1 cellular context compared by ENCODE assay signal in the genomic region with DNA sequence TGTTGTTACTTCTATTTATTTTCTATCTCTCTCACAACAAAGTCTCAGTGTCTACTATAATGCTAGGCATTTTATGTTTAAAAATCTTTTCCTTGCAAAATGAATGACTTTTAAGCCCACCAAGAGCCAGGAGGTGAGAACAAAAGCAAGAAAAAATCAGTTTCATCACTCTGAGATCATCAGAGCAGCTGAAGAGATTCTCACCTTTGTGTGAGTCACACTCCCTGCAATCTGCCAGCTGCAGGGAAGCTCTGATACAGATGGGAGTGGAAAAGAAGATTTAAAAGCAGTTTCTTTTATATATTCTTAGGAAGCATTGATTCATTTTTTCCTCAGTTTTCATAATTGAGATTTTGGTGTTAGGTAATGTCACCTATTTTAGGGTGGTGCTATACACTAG.
TF ChIP-seq lines count a peak whose summit lies in the region.

No MANE protein-coding gene starts in this region.

TF ChIP-seq in GM23338, 12 proteins besides CTCF, POLR2A, EP300 and RAD21 (continued from another document):
- TF ChIP-seq, protein P1, sequence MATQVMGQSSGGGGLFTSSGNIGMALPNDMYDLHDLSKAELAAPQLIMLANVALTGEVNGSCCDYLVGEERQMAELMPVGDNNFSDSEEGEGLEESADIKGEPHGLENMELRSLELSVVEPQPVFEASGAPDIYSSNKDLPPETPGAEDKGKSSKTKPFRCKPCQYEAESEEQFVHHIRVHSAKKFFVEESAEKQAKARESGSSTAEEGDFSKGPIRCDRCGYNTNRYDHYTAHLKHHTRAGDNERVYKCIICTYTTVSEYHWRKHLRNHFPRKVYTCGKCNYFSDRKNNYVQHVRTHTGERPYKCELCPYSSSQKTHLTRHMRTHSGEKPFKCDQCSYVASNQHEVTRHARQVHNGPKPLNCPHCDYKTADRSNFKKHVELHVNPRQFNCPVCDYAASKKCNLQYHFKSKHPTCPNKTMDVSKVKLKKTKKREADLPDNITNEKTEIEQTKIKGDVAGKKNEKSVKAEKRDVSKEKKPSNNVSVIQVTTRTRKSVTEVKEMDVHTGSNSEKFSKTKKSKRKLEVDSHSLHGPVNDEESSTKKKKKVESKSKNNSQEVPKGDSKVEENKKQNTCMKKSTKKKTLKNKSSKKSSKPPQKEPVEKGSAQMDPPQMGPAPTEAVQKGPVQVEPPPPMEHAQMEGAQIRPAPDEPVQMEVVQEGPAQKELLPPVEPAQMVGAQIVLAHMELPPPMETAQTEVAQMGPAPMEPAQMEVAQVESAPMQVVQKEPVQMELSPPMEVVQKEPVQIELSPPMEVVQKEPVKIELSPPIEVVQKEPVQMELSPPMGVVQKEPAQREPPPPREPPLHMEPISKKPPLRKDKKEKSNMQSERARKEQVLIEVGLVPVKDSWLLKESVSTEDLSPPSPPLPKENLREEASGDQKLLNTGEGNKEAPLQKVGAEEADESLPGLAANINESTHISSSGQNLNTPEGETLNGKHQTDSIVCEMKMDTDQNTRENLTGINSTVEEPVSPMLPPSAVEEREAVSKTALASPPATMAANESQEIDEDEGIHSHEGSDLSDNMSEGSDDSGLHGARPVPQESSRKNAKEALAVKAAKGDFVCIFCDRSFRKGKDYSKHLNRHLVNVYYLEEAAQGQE (IDR thresholded peaks at IDR 0.05; ENCODE audit: unreplicated experiment), result no peak
- TF ChIP-seq EZH2phosphoT487 (IDR thresholded peaks at IDR 0.05; ENCODE audit: unreplicated experiment) (no peak), POLR2AphosphoS5 (IDR thresholded peaks at IDR 0.05; ENCODE audit: low read depth) (no peak), NANOG (IDR thresholded peaks at IDR 0.05; ENCODE audit: borderline replicate concordance) (no peak), EZH2 (IDR thresholded peaks at IDR 0.05; ENCODE audit: low read depth, unreplicated experiment) (no peak), STAT1 (IDR thresholded peaks at IDR 0.05; ENCODE audit: unreplicated experiment) (no peak), ZNF114 (CRISPR knock-in tag; IDR thresholded peaks at IDR 0.05) (no peak), JUNB (IDR thresholded peaks at IDR 0.05; ENCODE audit: unreplicated experiment) (no peak)
- TF ChIP-seq, protein P2, sequence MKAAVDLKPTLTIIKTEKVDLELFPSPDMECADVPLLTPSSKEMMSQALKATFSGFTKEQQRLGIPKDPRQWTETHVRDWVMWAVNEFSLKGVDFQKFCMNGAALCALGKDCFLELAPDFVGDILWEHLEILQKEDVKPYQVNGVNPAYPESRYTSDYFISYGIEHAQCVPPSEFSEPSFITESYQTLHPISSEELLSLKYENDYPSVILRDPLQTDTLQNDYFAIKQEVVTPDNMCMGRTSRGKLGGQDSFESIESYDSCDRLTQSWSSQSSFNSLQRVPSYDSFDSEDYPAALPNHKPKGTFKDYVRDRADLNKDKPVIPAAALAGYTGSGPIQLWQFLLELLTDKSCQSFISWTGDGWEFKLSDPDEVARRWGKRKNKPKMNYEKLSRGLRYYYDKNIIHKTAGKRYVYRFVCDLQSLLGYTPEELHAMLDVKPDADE (IDR thresholded peaks at IDR 0.05), result no peak
